8 cellular contexts compared by ENCODE assay signal in the genomic region with DNA sequence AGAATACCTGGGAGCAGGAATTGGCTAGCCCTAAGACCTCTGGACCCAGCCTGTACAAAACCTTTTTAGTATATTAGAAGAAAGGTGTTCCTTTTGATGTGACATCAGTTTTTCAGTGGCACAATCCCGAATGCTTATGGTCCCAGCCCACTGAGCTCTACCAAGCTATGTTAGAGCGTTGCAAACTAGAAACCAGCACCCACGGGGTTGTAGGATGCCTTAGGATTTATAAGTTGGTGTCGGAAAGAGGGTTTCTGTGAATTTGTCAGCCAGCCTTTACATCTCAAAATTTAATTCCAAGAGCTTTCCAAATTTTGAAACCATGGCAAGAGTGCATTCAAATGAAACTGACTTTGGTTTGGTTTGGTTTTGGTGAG.
DNase-seq lines count a peak whose midpoint lies in the region; ATAC-seq and TF ChIP-seq lines count a peak whose summit lies in the region.

No MANE protein-coding gene starts in this region.

- H3K9me3 ChIP-seq in HUES48 (ENCODE audit: control insufficient read depth, insufficient read depth, low read length) (no peaks in the 10 kb centered on the region), mucosa of rectum (ENCODE audit: control insufficient read depth in 2 of 2, low read length in 2 of 2) (no peaks in the 10 kb centered on the region)

- peaks cover 14% of the 10 kb centered on the region; the same call in 1 of the 2 replicates for H3K4me1 ChIP-seq in HUES48 (ENCODE audit: control insufficient read depth, insufficient read depth, low read length)
- no peaks in the 10 kb centered on the region for H3K4me1 ChIP-seq in mucosa of rectum (ENCODE audit: control insufficient read depth in 2 of 2, insufficient read depth in 2 of 2, low read length in 2 of 2)

- H3K9ac ChIP-seq in HUES48 (ENCODE audit: low read depth, low read length), result no peak overlapping the region
- H3K9ac ChIP-seq in mucosa of rectum (ENCODE audit: low read depth in 1 of 2, low read length in 2 of 2), result peak overlapping the region; percentile 60 to 70

- ATAC-seq in GM21447 (IDR thresholded peaks at IDR 0.05; ENCODE audit: unreplicated experiment), result peak; percentile 26

- H3K36me3 ChIP-seq in HUES48 (ENCODE audit: control insufficient read depth, insufficient read depth, low read length) (peaks cover 23% of the 10 kb centered on the region), mucosa of rectum (ENCODE audit: control insufficient read depth in 2 of 2, insufficient read depth in 2 of 2, low read length in 2 of 2) (peaks cover 6 to 8% of the 10 kb centered on the region in 2 donors)

- TF ChIP-seq CTCF in C4-2B (conservative IDR thresholded peaks at IDR 0.05), result no peak

- peak in 3 of 61 donors; percentile 44 to 75 (median 51) for DNase-seq in caudate nucleus (lab: John Stamatoyannopoulos, UW)
- DNase-seq in NCI-H69 (lab: John Stamatoyannopoulos, UW), result no peak
- no peak for DNase-seq in central memory CD4-positive, alpha-beta T cell
- DNase-seq in amygdala (lab: John Stamatoyannopoulos, UW), result no peak

- H3K4me3 ChIP-seq in HUES48 (ENCODE audit: low read depth, low read length) (peak overlapping the region; percentile 69), mucosa of rectum (ENCODE audit: low read length in 2 of 2) (peak overlapping the region; percentile 88 to 93)

- H3K27ac ChIP-seq in C4-2B (peak overlapping the region; percentile 89), HUES48 (ENCODE audit: low read depth, low read length) (no peak overlapping the region), caudate nucleus (ENCODE audit: low read depth, low read length) (peak overlapping the region; percentile 52), mucosa of rectum (ENCODE audit: low read depth in 2 of 2, low read length in 2 of 2) (no peak overlapping the region)

- H3K27me3 ChIP-seq in HUES48 (ENCODE audit: control insufficient read depth, insufficient read depth, low read length), result peaks cover 17% of the 10 kb centered on the region
- no peaks in the 10 kb centered on the region for H3K27me3 ChIP-seq in mucosa of rectum (ENCODE audit: control insufficient read depth in 2 of 2, insufficient read depth in 2 of 2, low read length in 2 of 2)

Comparison
In these comparisons a context has a peak if more than half of its experiments do, and no peak if none do; other contexts are left out.
1. H3K27ac ChIP-seq: peak in C4-2B (single experiment) and caudate nucleus (single experiment); none in HUES48 (single experiment) and mucosa of rectum (0 of 2).